8 cellular contexts compared by ENCODE assay signal in genomic region chr6:36874443-36875249, GRCh38. TPM values are rescaled to one million over a fixed set of nuclear protein-coding genes. Genes with fewer than 3 reads are reported as not detected.
DNase-seq lines count a peak whose midpoint lies in the region; ATAC-seq and TF ChIP-seq lines count a peak whose summit lies in the region.

Gene PPIL1 (minus strand): TSS chr6:36874803. CDS start chr6:36874772, 31 bp downstream.

- H3K36me3 ChIP-seq in esophagus (ENCODE audit: control insufficient read depth in 2 of 2, insufficient read depth in 2 of 2, low read length in 1 of 2), result peaks cover 0 to 2% of the 10 kb centered on the region in 2 donors
- H3K36me3 ChIP-seq in mucosa of stomach (ENCODE audit: control insufficient read depth, insufficient read depth, low read length), result no peaks in the 10 kb centered on the region

- peaks cover 46% of the 10 kb centered on the region for H3K4me1 Mint-ChIP-seq in activated T-cell treated with anti-CD3 and anti-CD28 coated beads, Interleukin-2, amount 50 U/mL, for 24 hours (ENCODE audit: low read depth)

- H3K4me1 ChIP-seq in esophagus (ENCODE audit: control insufficient read depth in 2 of 2, insufficient read depth in 2 of 2, low read length in 1 of 2) (no peaks in the 10 kb centered on the region), mucosa of stomach (ENCODE audit: control insufficient read depth, insufficient read depth, low read length) (peaks cover 3% of the 10 kb centered on the region)

- H3K9me3 Mint-ChIP-seq in activated T-cell treated with anti-CD3 and anti-CD28 coated beads, Interleukin-2, amount 50 U/mL, for 24 hours, result no peaks in the 10 kb centered on the region

- H3K27ac Mint-ChIP-seq in activated T-cell treated with anti-CD3 and anti-CD28 coated beads, Interleukin-2, amount 50 U/mL, for 24 hours, result peak within 1 kb of the TSS; percentile 99

- H3K27me3 ChIP-seq in esophagus (ENCODE audit: control insufficient read depth in 1 of 2, insufficient read depth in 2 of 2, low read length in 2 of 2), result peaks cover 0 to 3% of the 10 kb centered on the region in 2 donors
- no peaks in the 10 kb centered on the region for H3K27me3 ChIP-seq in mucosa of stomach (ENCODE audit: control insufficient read depth, insufficient read depth, low read length)

- no peaks in the 10 kb centered on the region for H3K9me3 ChIP-seq in esophagus (ENCODE audit: control insufficient read depth in 2 of 2, insufficient read depth in 1 of 2, low read depth in 1 of 2, low read length in 1 of 2)
- no peaks in the 10 kb centered on the region for H3K9me3 ChIP-seq in mucosa of stomach (ENCODE audit: control insufficient read depth, low read length)

- peak; percentile 96 for DNase-seq in DMS 273 treated with DMSO at 0.1 percent for 48 hours (lab: John Stamatoyannopoulos, UW)
- peak; percentile 92 for DNase-seq in activated T-cell treated with anti-CD3 and anti-CD28 coated beads, Interleukin-2, amount 50 U/mL, for 24 hours
- peak; percentile 59 to 62 for DNase-seq in stimulated activated CD8-positive, alpha-beta memory T cell treated with anti-CD3 and anti-CD28 coated beads, Interleukin-7, amount 100 ng/mL, for 1 hour (ENCODE audit: low read depth in 2 of 2)

- H3K9ac ChIP-seq in mucosa of stomach (ENCODE audit: low read length), result peak within 1 kb of the TSS; percentile 79

- peak; percentile 83 for ATAC-seq in GM21528 (IDR thresholded peaks at IDR 0.05; ENCODE audit: low FRiP score, unreplicated experiment)

- H3K36me3 Mint-ChIP-seq in activated T-cell treated with anti-CD3 and anti-CD28 coated beads, Interleukin-2, amount 50 U/mL, for 24 hours (ENCODE audit: low read depth), result peaks cover 49% of the 10 kb centered on the region

- H3K4me3 ChIP-seq in esophagus (ENCODE audit: low read depth in 1 of 2, low read length in 2 of 2) (peak within 1 kb of the TSS; percentile 79 to 94), mucosa of stomach (ENCODE audit: low read length) (peak within 1 kb of the TSS; percentile 49)

- peak within 1 kb of the TSS; percentile 94 for H3K4me3 Mint-ChIP-seq in activated T-cell treated with anti-CD3 and anti-CD28 coated beads, Interleukin-2, amount 50 U/mL, for 24 hours

- no peak for TF ChIP-seq RAD21 in Ishikawa (IDR thresholded peaks at IDR 0.05; ENCODE audit: low read depth)

- peak; percentile 48; the same call in 1 of the 2 replicates for TF ChIP-seq EP300 in Ishikawa (IDR thresholded peaks at IDR 0.05; ENCODE audit: borderline replicate concordance)

- WGBS in esophagus, 2 donors, result 0% methylated on average over 53 to 54 of the region's 54 CpGs

- peak within 1 kb of the TSS; percentile 84 to 96 for H3K27ac ChIP-seq in esophagus (ENCODE audit: low read depth in 2 of 2, low read length in 1 of 2)

- peaks cover 13% of the 10 kb centered on the region for H3K27me3 Mint-ChIP-seq in activated T-cell treated with anti-CD3 and anti-CD28 coated beads, Interleukin-2, amount 50 U/mL, for 24 hours

TF ChIP-seq in Ishikawa, 13 proteins besides CTCF, POLR2A, EP300 and RAD21 (continues in another document):
- TF ChIP-seq CEBPB (IDR thresholded peaks at IDR 0.05), result no peak
- TF ChIP-seq, protein P1, sequence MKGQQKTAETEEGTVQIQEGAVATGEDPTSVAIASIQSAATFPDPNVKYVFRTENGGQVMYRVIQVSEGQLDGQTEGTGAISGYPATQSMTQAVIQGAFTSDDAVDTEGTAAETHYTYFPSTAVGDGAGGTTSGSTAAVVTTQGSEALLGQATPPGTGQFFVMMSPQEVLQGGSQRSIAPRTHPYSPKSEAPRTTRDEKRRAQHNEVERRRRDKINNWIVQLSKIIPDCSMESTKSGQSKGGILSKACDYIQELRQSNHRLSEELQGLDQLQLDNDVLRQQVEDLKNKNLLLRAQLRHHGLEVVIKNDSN (IDR thresholded peaks at IDR 0.05), result peak; percentile 49; the same call in 1 of the 2 replicates
- TF ChIP-seq TAF1 (IDR thresholded peaks at IDR 0.05; ENCODE audit: low read depth), result peak; percentile 90
- no peak for TF ChIP-seq REST (IDR thresholded peaks at IDR 0.05; ENCODE audit: low read depth)
- TF ChIP-seq YY1 (IDR thresholded peaks at IDR 0.05; ENCODE audit: low read depth), result peak; percentile 91
- peak; percentile 64 for TF ChIP-seq TEAD4 (IDR thresholded peaks at IDR 0.05)
- peak; percentile 84 for TF ChIP-seq ZBTB7A (IDR thresholded peaks at IDR 0.05; ENCODE audit: low read depth)
- TF ChIP-seq CREB1 (IDR thresholded peaks at IDR 0.05; ENCODE audit: low read depth), result no peak
- peak; percentile 42; the same call in 1 of the 2 replicates for TF ChIP-seq FOXM1 (IDR thresholded peaks at IDR 0.05; ENCODE audit: borderline replicate concordance, low read depth)
- peak; percentile 90 for TF ChIP-seq NFIC (IDR thresholded peaks at IDR 0.05)

TF ChIP-seq in PFSK-1, 5 proteins besides CTCF, POLR2A, EP300 and RAD21:
- TF ChIP-seq SIN3A (IDR thresholded peaks at IDR 0.05; ENCODE audit: borderline replicate concordance, insufficient read depth, low read length), result peak; percentile 95; the same call in 1 of the 2 replicates
- TF ChIP-seq FOXP2 (optimal IDR thresholded peaks at IDR 0.05; ENCODE audit: borderline replicate concordance, extremely low read depth, extremely low read length, insufficient read depth), result peak; percentile 16
- peak; percentile 70 for TF ChIP-seq POLR2AphosphoS5 (IDR thresholded peaks at IDR 0.05; ENCODE audit: low read depth, low read length)
- TF ChIP-seq TAF1 (IDR thresholded peaks at IDR 0.05; ENCODE audit: borderline replicate concordance, insufficient read depth, low read length), result peak; percentile 79
- no peak for TF ChIP-seq REST (IDR thresholded peaks at IDR 0.05; ENCODE audit: insufficient read depth in 1 of 2, low read depth in 2 of 2, low read length in 2 of 2)

RNA-seq across cellular contexts. Expression of gene PPIL1, which starts in this region (rescaled TPM):
- polyA plus RNA-seq in PFSK-1 (2012; ENCODE audit: insufficient read length, low read depth), result 31.8 TPM
- 10 to 100 TPM; 12.0 to 20.6 TPM for polyA plus RNA-seq in esophagus

Comparison
In these comparisons a context has a peak if more than half of its experiments do, and no peak if none do; other contexts are left out.
1. Peak in every context shown above with its lines: DNase-seq, ATAC-seq, H3K4me3 ChIP-seq and H3K27ac ChIP-seq.